ENCODE assay signal across 1 cellular context in the genomic region with DNA sequence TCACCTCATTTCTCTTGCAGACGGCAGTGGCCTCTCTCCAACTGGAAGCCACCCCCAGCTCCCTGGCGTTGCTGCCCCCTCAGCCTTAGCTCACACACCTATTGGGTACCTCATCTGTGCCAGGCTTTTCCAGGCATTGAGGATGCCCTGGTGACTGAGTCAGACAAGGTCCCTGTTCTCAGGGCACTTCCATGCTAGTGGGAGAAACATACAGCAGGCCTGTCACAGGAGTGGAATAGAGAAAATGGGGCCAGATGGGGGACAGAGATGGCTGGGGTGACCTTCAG.
TF ChIP-seq lines count a peak whose summit lies in the region.

No MANE protein-coding gene starts in this region.

TF ChIP-seq in IMR-90, 13 proteins besides CTCF, POLR2A, EP300 and RAD21 (continued from another document):
- TF ChIP-seq FOS (IDR thresholded peaks at IDR 0.05; ENCODE audit: low read depth, low read length), result no peak
- no peak for TF ChIP-seq CEBPB (IDR thresholded peaks at IDR 0.05; ENCODE audit: low read depth, low read length)
- no peak for TF ChIP-seq SMC3 (IDR thresholded peaks at IDR 0.05; ENCODE audit: low read depth, low read length)
- no peak for TF ChIP-seq RFX5 (IDR thresholded peaks at IDR 0.05; ENCODE audit: low read depth, low read length)
- TF ChIP-seq MAFK (IDR thresholded peaks at IDR 0.05; ENCODE audit: low read depth, low read length), result no peak
- no peak for TF ChIP-seq CHD1 (IDR thresholded peaks at IDR 0.05; ENCODE audit: low read depth, low read length)
- no peak for TF ChIP-seq MAZ (IDR thresholded peaks at IDR 0.05; ENCODE audit: borderline replicate concordance, low read depth, low read length)
- TF ChIP-seq, protein P1, sequence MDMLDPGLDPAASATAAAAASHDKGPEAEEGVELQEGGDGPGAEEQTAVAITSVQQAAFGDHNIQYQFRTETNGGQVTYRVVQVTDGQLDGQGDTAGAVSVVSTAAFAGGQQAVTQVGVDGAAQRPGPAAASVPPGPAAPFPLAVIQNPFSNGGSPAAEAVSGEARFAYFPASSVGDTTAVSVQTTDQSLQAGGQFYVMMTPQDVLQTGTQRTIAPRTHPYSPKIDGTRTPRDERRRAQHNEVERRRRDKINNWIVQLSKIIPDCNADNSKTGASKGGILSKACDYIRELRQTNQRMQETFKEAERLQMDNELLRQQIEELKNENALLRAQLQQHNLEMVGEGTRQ (IDR thresholded peaks at IDR 0.05; ENCODE audit: low read depth, low read length), result no peak
- no peak for TF ChIP-seq NFE2L2 (IDR thresholded peaks at IDR 0.05; ENCODE audit: low read depth, low read length)
- TF ChIP-seq MXI1 (IDR thresholded peaks at IDR 0.05; ENCODE audit: borderline replicate concordance, low read depth, low read length), result no peak
